ENCODE assay signal across 5 cellular contexts in the genomic region with DNA sequence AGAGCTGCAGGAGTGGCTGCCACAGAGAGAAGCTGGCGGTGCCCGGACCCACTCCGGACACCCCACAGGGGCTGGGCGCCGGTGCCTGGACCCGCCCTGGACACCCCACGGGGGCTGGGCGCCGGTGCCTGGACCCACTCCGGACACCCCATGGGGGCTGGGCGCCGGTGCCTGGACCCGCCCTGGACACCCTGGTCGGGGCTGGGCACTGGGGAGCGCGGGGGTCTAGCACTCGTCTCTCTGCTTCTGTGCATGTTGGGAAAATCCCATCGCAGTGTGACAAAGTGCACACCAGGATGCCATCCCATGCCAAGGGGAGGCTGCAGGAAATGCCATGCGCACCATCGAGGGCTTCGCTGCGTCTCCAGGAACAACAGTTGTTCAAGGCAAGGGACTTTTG. TPM values are rescaled to one million over a fixed set of nuclear protein-coding genes. Genes with fewer than 3 reads are reported as not detected.
"Had no signal": no experiment of that assay in that cellular context is flagged by ENCODE, and none has a peak within 500 bp of the region (broad histone marks: within the 10 kb centered on the region; RNA-seq: fewer than 3 reads in every experiment).

No MANE protein-coding gene starts in this region.

RNA-seq across cellular contexts. Expression of gene ICOSLG, which starts 11.2 kb away (rescaled TPM):
- polyA plus RNA-seq: GM23248 had no signal

RNA-seq across cellular contexts. Expression of gene DNMT3L, which starts 32.1 kb away (rescaled TPM):
- total RNA-seq: GM23248, GM23338, H1, H4, HFFc6 had no signal
- polyA plus RNA-seq: GM23248 had no signal

RNA-seq across cellular contexts. Expression of gene AIRE, which starts 56.1 kb away (rescaled TPM):
- total RNA-seq: GM23248, H1, H4 had no signal
- polyA plus RNA-seq: GM23248, GM23338 had no signal
